Comparison of ENCODE assay signal across 8 cellular contexts in genomic region chr4:6941796-6942195, GRCh38. TPM values are rescaled to one million over a fixed set of nuclear protein-coding genes. Genes with fewer than 3 reads are reported as not detected.
DNase-seq lines count a peak whose midpoint lies in the region; ATAC-seq, FAIRE-seq and TF ChIP-seq lines count a peak whose summit lies in the region.

No MANE protein-coding gene starts in this region.

- peak overlapping the region; percentile 20 for H3K4me3 ChIP-seq in CD8-positive, alpha-beta T cell (ENCODE audit: low read depth, low read length)
- H3K4me3 ChIP-seq in GM12878 (peak overlapping the region; percentile 15; the same call in 1 of the 2 replicates), WERI-Rb-1 (ENCODE audit: low read depth, low read length) (no peak overlapping the region)

- intact Hi-C loops in CD8-positive, alpha-beta T cell (cut with DNase I, micrococcal nuclease) = loop anchor here (1.0 to 2.0 kb wide), 5 partner anchors 14 to 44 kb away; no protein-coding TSS in a partner anchor
- intact Hi-C loops in GM12878 (cut with micrococcal nuclease; ENCODE audit: unreplicated experiment) = loop anchor here (1.0 kb wide), 1 partner anchor 23 kb away; no protein-coding TSS in a partner anchor

- H3K36me3 ChIP-seq in CD8-positive, alpha-beta T cell (ENCODE audit: insufficient read depth, low read length) = no peaks in the 10 kb centered on the region
- peaks cover 0 to 3% of the 10 kb centered on the region in 2 experiments; a peak in 2 of 4 replicates for H3K36me3 ChIP-seq in GM12878 (ENCODE audit: control insufficient read depth in 2 of 2, insufficient read depth in 2 of 2, low read length in 1 of 2)
- peaks cover 3% of the 10 kb centered on the region; the same call in 1 of the 2 replicates for H3K36me3 ChIP-seq in WERI-Rb-1

- DNase-seq in CD8-positive, alpha-beta T cell = no peak
- DNase-seq in GM12878 (ENCODE audit: low read depth, low spot score) (no peak), naive B cell (no peak), omental fat pad (ENCODE audit: low spot score) (no peak), WERI-Rb-1 (no peak)

- H3K79me2 ChIP-seq in GM12878 (ENCODE audit: control insufficient read depth, insufficient read depth, low read length) = peaks cover 9% of the 10 kb centered on the region

- no TSS peak for BruUV-seq in GM12878 (replicated peaks; lab: Mats Ljungman, UMichigan)

- no peak for TF ChIP-seq EP300 in GM12878 (IDR thresholded peaks at IDR 0.05; ENCODE audit: borderline replicate concordance in 1 of 2, control insufficient read depth in 1 of 2, low read depth in 2 of 2, low read length in 2 of 2)

- TF ChIP-seq CTCF in CD8-positive, alpha-beta T cell (IDR thresholded peaks at IDR 0.05) = no peak
- TF ChIP-seq CTCF in GM12878 (IDR thresholded peaks at IDR 0.05 in 2 of 3, conservative IDR thresholded peaks at IDR 0.05 in 1 of 3; ENCODE audit: control insufficient read depth in 2 of 3, extremely low read depth in 1 of 3, insufficient read depth in 1 of 3, low read depth in 3 of 3, low read length in 3 of 3) (no peak), omental fat pad (IDR thresholded peaks at IDR 0.05) (no peak), WERI-Rb-1 (IDR thresholded peaks at IDR 0.05; ENCODE audit: low read depth, low read length) (no peak)

- H3K27ac ChIP-seq in CD8-positive, alpha-beta T cell (ENCODE audit: low read depth, low read length) = peak overlapping the region; percentile 4
- H3K27ac ChIP-seq in GM12878 (ENCODE audit: control insufficient read depth, insufficient read depth) (peak overlapping the region; percentile 53), WERI-Rb-1 (no peak overlapping the region)

- FAIRE-seq in GM12878 (lab: Jason Lieb, UNC) = no peak

- no peaks in the 10 kb centered on the region for H3K9me3 ChIP-seq in CD8-positive, alpha-beta T cell (ENCODE audit: low read length)
- H3K9me3 ChIP-seq in GM12878 (replicated peaks; ENCODE audit: control insufficient read depth, insufficient read depth, low read length) (no peaks in the 10 kb centered on the region), WERI-Rb-1 (ENCODE audit: severe bottlenecking) (no peaks in the 10 kb centered on the region)

- H3K4me1 ChIP-seq in CD8-positive, alpha-beta T cell (ENCODE audit: insufficient read depth, low read length) = peaks cover 60% of the 10 kb centered on the region
- peaks cover 55% of the 10 kb centered on the region for H3K4me1 ChIP-seq in GM12878 (ENCODE audit: control insufficient read depth, insufficient read depth, low read length)

- peak overlapping the region; percentile 92 for H3K27ac Mint-ChIP-seq in CD8-positive, alpha-beta T cell
- peak overlapping the region in 3 of 6 donors; percentile 39 to 73 (median 42) for H3K27ac Mint-ChIP-seq in naive B cell

- WGBS in GM12878 (ENCODE audit: insufficient coverage, insufficient replicate concordance, low lambda C conversion rate, missing lambda C conversion rate) = 36% methylated on average over 4 of the region's 4 CpGs

- no peaks in the 10 kb centered on the region for H3K27me3 Mint-ChIP-seq in CD8-positive, alpha-beta T cell (ENCODE audit: low read depth)
- H3K27me3 Mint-ChIP-seq in naive B cell = no peaks in the 10 kb centered on the region

- peak; percentile 3 for ATAC-seq in CD8-positive, alpha-beta T cell
- ATAC-seq in HG03175 (IDR thresholded peaks at IDR 0.05; ENCODE audit: unreplicated experiment) = peak; percentile 19
- peak; percentile 17 for ATAC-seq in GM12878
- ATAC-seq in naive B cell (ENCODE audit: low read depth in 2 of 2) = peak; percentile 61 to 64
- ATAC-seq in HG03442 (IDR thresholded peaks at IDR 0.05; ENCODE audit: unreplicated experiment) = no peak
- no peak for ATAC-seq in omental fat pad (ENCODE audit: low FRiP score)
- ATAC-seq in HG02642 (IDR thresholded peaks at IDR 0.05; ENCODE audit: poor library complexity, unreplicated experiment) = no peak

- no peaks in the 10 kb centered on the region for H3K9me3 Mint-ChIP-seq in CD8-positive, alpha-beta T cell
- peaks cover 0 to 4% (median 0%) of the 10 kb centered on the region in 7 donors for H3K9me3 Mint-ChIP-seq in naive B cell

- TF ChIP-seq POLR2A in GM12878 (IDR thresholded peaks at IDR 0.05; ENCODE audit: low read depth, low read length) = no peak

- no peaks in the 10 kb centered on the region for H4K20me1 ChIP-seq in GM12878 (ENCODE audit: control insufficient read depth, insufficient read depth)

- TF ChIP-seq RAD21 in GM12878 (IDR thresholded peaks at IDR 0.05; ENCODE audit: insufficient read depth, low read depth, low read length) = no peak

- H3K9ac ChIP-seq in GM12878 (ENCODE audit: control insufficient read depth, insufficient read depth, low read length) = no peak overlapping the region

- RAD21 ChIA-PET in GM12878 (lab: Charles Lee; ENCODE audit: unreplicated experiment) = interaction anchor here (0.6 to 1.7 kb wide), 6 partner anchors 12 to 126 kb away, joined by 3 to 6 read pairs (median 4); partner anchors contain the start of genes GRPEL1 and TBC1D14

- peaks cover 11% of the 10 kb centered on the region for H3K36me3 Mint-ChIP-seq in CD8-positive, alpha-beta T cell
- H3K36me3 Mint-ChIP-seq in naive B cell = peaks cover 0 to 5% of the 10 kb centered on the region in 2 donors

- H3K4me2 ChIP-seq in GM12878 (ENCODE audit: control insufficient read depth, insufficient read depth) = peak overlapping the region; percentile 96

- CTCF ChIA-PET in CD8-positive, alpha-beta T cell (lab: Charles Lee) = interaction anchor here (0.7 to 2.3 kb wide), 10 partner anchors 10 to 223 kb away, joined by 3 to 9 read pairs (median 4); no protein-coding TSS in a partner anchor
- CTCF ChIA-PET in GM12878 (lab: Yijun Ruan, JAX) = interaction anchor here (0.6 to 2.1 kb wide), 9 partner anchors 22 to 223 kb away, joined by 3 to 12 read pairs (median 3); partner anchors contain the start of gene TADA2B

- POLR2A ChIA-PET in CD8-positive, alpha-beta T cell (lab: Charles Lee) = interaction anchor here (0.5 to 3.0 kb wide), 13 partner anchors 12 to 285 kb away, joined by 3 to 17 read pairs (median 6); partner anchors contain the start of genes GRPEL1 and TBC1D14
- POLR2A ChIA-PET in GM12878 (lab: Charles Lee) = interaction anchor here (0.6 kb wide), 1 partner anchor 83 kb away, joined by 7 read pairs; no protein-coding TSS in a partner anchor

- H3K4me1 Mint-ChIP-seq in CD8-positive, alpha-beta T cell (ENCODE audit: low read depth) = peaks cover 84% of the 10 kb centered on the region
- peaks cover 61 to 80% (median 70%) of the 10 kb centered on the region in 3 donors for H3K4me1 Mint-ChIP-seq in naive B cell

- no peak overlapping the region for H2AFZ ChIP-seq in GM12878 (ENCODE audit: control insufficient read depth, low read depth, low read length)

- peak overlapping the region; percentile 79 for H3K4me3 Mint-ChIP-seq in CD8-positive, alpha-beta T cell
- H3K4me3 Mint-ChIP-seq in naive B cell = peak overlapping the region; percentile 15 to 84 (median 65)

- SMC1A ChIA-PET in GM12878 (lab: Charles Lee; ENCODE audit: uncharacterized antibody, unreplicated experiment) = interaction anchor here (1.0 to 2.5 kb wide), 6 partner anchors 22 to 33 kb away, joined by 4 to 13 read pairs (median 6); partner anchors contain the start of gene TBC1D14

- no peaks in the 10 kb centered on the region for H3K27me3 ChIP-seq in CD8-positive, alpha-beta T cell (ENCODE audit: insufficient read depth, low read length)
- no peaks in the 10 kb centered on the region for H3K27me3 ChIP-seq in GM12878 (replicated peaks in 1 of 2; ENCODE audit: control insufficient read depth in 2 of 2, insufficient read depth in 2 of 2, low read length in 1 of 2)
- no peaks in the 10 kb centered on the region for H3K27me3 ChIP-seq in WERI-Rb-1 (ENCODE audit: insufficient read depth, low read depth, severe bottlenecking)

- in situ Hi-C loops in GM12878 (cut with MboI) = no loop called here

TF ChIP-seq in GM12878, 131 proteins besides CTCF, POLR2A, EP300 and RAD21:
- no peak for TF ChIP-seq HCFC1 (IDR thresholded peaks at IDR 0.05; ENCODE audit: low read length)
- TF ChIP-seq IKZF1 (conservative IDR thresholded peaks at IDR 0.05) = 0 out of 2 replicates have a peak, but pooled peaks have one; percentile 1

RNA-seq across cellular contexts. Expression of gene TBC1D14, which starts 32.2 kb away (rescaled TPM):
- total RNA-seq in CD8-positive, alpha-beta T cell = 10 to 100 TPM; 29.2 to 30.9 TPM
- 34.3 and 34.9 TPM in 2 replicates for total RNA-seq in GM12878 (2013; cell fraction: nucleolus; rRNA removed)
- total RNA-seq in GM12878 (2014; rRNA removed) = 39.3 and 40.6 TPM in 2 replicates
- 31.6 and 33.1 TPM in 2 replicates for total RNA-seq in GM12878 (2014; rRNA removed; fragmentation: Illumina TruSeq; extraction: Trizol)
- total RNA-seq in GM12878 (2021) = 32.1 and 38.1 TPM in 2 replicates
- 13.2 TPM for polyA plus RNA-seq in GM12878 (2011; ENCODE audit: low read depth)
- polyA plus RNA-seq in GM12878 (2011; rRNA removed) = 23.3 and 27.3 TPM in 2 replicates
- polyA plus RNA-seq in GM12878 (2011; cell fraction: cytosol; rRNA removed) = 26.0 and 27.3 TPM in 2 replicates
- 21.3 and 25.6 TPM in 2 replicates for polyA plus RNA-seq in GM12878 (2011; cell fraction: nucleus; rRNA removed)
- polyA plus RNA-seq in GM12878 (2012) = 17.7 TPM in 2 replicates
- 21.3 and 30.1 TPM in 2 replicates for polyA plus RNA-seq in GM12878 (2014; fragmentation: Illumina TruSeq; extraction: Trizol)
- 1 to 10 TPM in 1 of 2 experiments, under 1 TPM in 1; 0.87 to 1.1 TPM for polyA plus RNA-seq in GM12878 (2014; fragmentation: Nextera tagmentation; extraction: Ambion mirVana)
- polyA plus RNA-seq in GM12878 (2014; rRNA removed) = 32.9 and 33.9 TPM in 2 replicates
- 10 to 100 TPM; 29.0 to 30.0 TPM for polyA plus RNA-seq in GM12878 (2016; fragmentation: Nextera tagmentation; extraction: Ambion mirVana)
- 22.7 and 28.6 TPM in 2 replicates for polyA minus RNA-seq in GM12878 (2011; rRNA and poly(A)+ RNA removed)
- polyA minus RNA-seq in GM12878 (2011; cell fraction: cytosol; rRNA and poly(A)+ RNA removed) = 9.1 and 13.3 TPM in 2 replicates
- 10.4 and 17.0 TPM in 2 replicates for polyA minus RNA-seq in GM12878 (2011; cell fraction: nucleus; rRNA and poly(A)+ RNA removed)
- polyA plus RNA-seq in naive B cell (ENCODE audit: low read depth in 6 of 6) = 10 to 100 TPM; 27.3 to 42.4 (median 33.8) TPM
- 10 to 100 TPM; 38.0 to 58.2 (median 56.8) TPM for total RNA-seq in omental fat pad

Comparison
In these comparisons a context has a peak if more than half of its experiments do, and no peak if none do; other contexts are left out.
1. ATAC-seq: peak in CD8-positive, alpha-beta T cell (single experiment), HG03175 (single experiment), GM12878 (single experiment) and naive B cell (2 of 2); none in HG03442 (single experiment), omental fat pad (single experiment) and HG02642 (single experiment).